33 cellular contexts compared by ENCODE assay signal in genomic region chr15:39031596-39031995, GRCh38.
"Had no signal": no experiment of that assay in that cellular context is flagged by ENCODE, and none has a peak within 500 bp of the region (broad histone marks: within the 10 kb centered on the region; RNA-seq: fewer than 3 reads in every experiment).

No MANE protein-coding gene starts in this region.

- H3K9me3 Mint-ChIP-seq: activated CD4-positive, alpha-beta memory T cell treated with anti-CD3 and anti-CD28 coated beads for 36 hours; activated CD4-positive, alpha-beta T cell treated with anti-CD3 and anti-CD28 coated beads, Interleukin-2, amount 10 ng/mL, durations not matched to agents 24 days and 14 days; activated naive CD4-positive, alpha-beta T cell treated with anti-CD3 and anti-CD28 coated beads, Interleukin-2, amount 10 ng/mL, durations not matched to agents 7 days and 5 days; activated naive CD8-positive, alpha-beta T cell treated with anti-CD3 and anti-CD28 coated beads, Interleukin-2, amount 10 ng/mL, durations not matched to agents 7 days and 5 days; activated T-helper 1 cell treated with anti-CD3 and anti-CD28 coated beads, Interleukin-12 subunit alpha, Interleukin-12 subunit beta, Interleukin-2, Interleukin-4 antibody, amounts not matched to agents 30 ng/mL and 10 ng/mL and 1 ng/mL, durations not matched to agents 14 hours and 24 hours and 36 hours; activated T-helper 2 cell treated with anti-CD3 and anti-CD28 coated beads, Interferon-gamma antibody, Interleukin-2, Interleukin-4, amounts not matched to agents 10 μg/mL and 5 μg/mL and 100 μg/mL, durations not matched to agents 14 hours and 24 hours and 36 hours; central memory CD8-positive, alpha-beta T cell; dendritic cell treated with granulocyte-macrophage colony-stimulating factor and Interleukin-4, amounts not matched to agents 40 ng/mL and 50 ng/mL, for 4 days; T-helper 1 cell treated with Interleukin-12 subunit alpha and Interleukin-12 subunit beta and Interleukin-4 antibody, amounts not matched to agents 30 μg/mL and 1 μg/mL, for 36 hours; T-helper 2 cell treated with Interferon-gamma antibody and Interleukin-4, amounts not matched to agents 5 μg/mL and 100 μg/mL, for 36 hours had no signal

- H3K4me3 ChIP-seq: coronary artery, dorsolateral prefrontal cortex, esophagus muscularis mucosa, gastrocnemius medialis had no signal

- H3K4me1 ChIP-seq: foreskin keratinocyte had no signal

- DNase-seq: activated CD4-positive, alpha-beta memory T cell treated with anti-CD3 and anti-CD28 coated beads for 36 hours; activated CD4-positive, alpha-beta T cell treated with anti-CD3 and anti-CD28 coated beads for 36 hours; activated CD4-positive, alpha-beta T cell treated with anti-CD3 and anti-CD28 coated beads, Interleukin-2, amount 10 ng/mL, durations not matched to agents 24 days and 14 days; activated CD4-positive, CD25-positive, alpha-beta regulatory T cell; activated CD4-positive, CD25-positive, alpha-beta regulatory T cell treated with anti-CD3 and anti-CD28 coated beads, Interleukin-2, amount 50 U/mL, for 72 hours; activated CD8-positive, alpha-beta memory T cell treated with anti-CD3 and anti-CD28 coated beads, Interleukin-2, amount 10 ng/mL, durations not matched to agents 7 days and 5 days; activated CD8-positive, alpha-beta memory T cell treated with anti-CD3 and anti-CD28 coated beads, Interleukin-2, amount 50 U/mL, for 4 hours; activated CD8-positive, alpha-beta T cell treated with anti-CD3 and anti-CD28 coated beads, Interleukin-2, amount 10 ng/mL, durations not matched to agents 7 days and 5 days; activated gamma-delta T cell; activated naive CD4-positive, alpha-beta T cell; activated naive CD4-positive, alpha-beta T cell treated with anti-CD3 and anti-CD28 coated beads, Interleukin-2, amount 10 ng/mL, durations not matched to agents 7 days and 5 days; activated naive CD8-positive, alpha-beta T cell treated with anti-CD3 and anti-CD28 coated beads, Interleukin-2, amount 10 ng/mL, durations not matched to agents 7 days and 5 days; activated T-cell treated with anti-CD3 and anti-CD28 coated beads, Interleukin-2, amount 50 U/mL, for 1 hour; activated T-cell treated with anti-CD3 and anti-CD28 coated beads, Interleukin-2, amount 50 U/mL, for 48 hours; brain microvascular endothelial cell; dorsolateral prefrontal cortex; effector memory CD4-positive, alpha-beta T cell; erythroblast; foreskin keratinocyte; gastrocnemius medialis; glutamatergic neuron; SW 1271; T-cell; T1000 had no signal

- H3K27ac Mint-ChIP-seq: activated CD4-positive, alpha-beta memory T cell treated with anti-CD3 and anti-CD28 coated beads for 36 hours; activated CD4-positive, alpha-beta T cell treated with anti-CD3 and anti-CD28 coated beads for 36 hours; activated CD4-positive, alpha-beta T cell treated with anti-CD3 and anti-CD28 coated beads, Interleukin-2, amount 10 ng/mL, durations not matched to agents 24 days and 14 days; activated CD8-positive, alpha-beta memory T cell treated with anti-CD3 and anti-CD28 coated beads, Interleukin-2, amount 10 ng/mL, durations not matched to agents 7 days and 5 days; activated CD8-positive, alpha-beta T cell treated with anti-CD3 and anti-CD28 coated beads, Interleukin-2, amount 10 ng/mL, durations not matched to agents 7 days and 5 days; activated naive CD4-positive, alpha-beta T cell treated with anti-CD3 and anti-CD28 coated beads, Interleukin-2, amount 10 ng/mL, durations not matched to agents 7 days and 5 days; activated naive CD4-positive, alpha-beta T cell treated with anti-CD3 and anti-CD28 coated beads, Interleukin-2, amount 50 U/mL, for 72 hours; activated naive CD8-positive, alpha-beta T cell treated with anti-CD3 and anti-CD28 coated beads, Interleukin-2, amount 10 ng/mL, durations not matched to agents 7 days and 5 days; activated T-helper 1 cell treated with anti-CD3 and anti-CD28 coated beads, Interleukin-12 subunit alpha, Interleukin-12 subunit beta, Interleukin-2, Interleukin-4 antibody, amounts not matched to agents 30 ng/mL and 10 ng/mL and 1 ng/mL, durations not matched to agents 14 hours and 24 hours and 36 hours; activated T-helper 2 cell treated with anti-CD3 and anti-CD28 coated beads, Interferon-gamma antibody, Interleukin-2, Interleukin-4, amounts not matched to agents 10 μg/mL and 5 μg/mL and 100 μg/mL, durations not matched to agents 14 hours and 24 hours and 36 hours; dendritic cell treated with granulocyte-macrophage colony-stimulating factor and Interleukin-4, amounts not matched to agents 40 ng/mL and 50 ng/mL, for 4 days; T-cell; T-helper 1 cell treated with Interleukin-12 subunit alpha and Interleukin-12 subunit beta and Interleukin-4 antibody, amounts not matched to agents 30 μg/mL and 1 μg/mL, for 36 hours; T-helper 2 cell treated with Interferon-gamma antibody and Interleukin-4, amounts not matched to agents 5 μg/mL and 100 μg/mL, for 36 hours had no signal

- H3K27me3 ChIP-seq: brain microvascular endothelial cell, dorsolateral prefrontal cortex, esophagus muscularis mucosa, gastrocnemius medialis had no signal

- H3K27ac ChIP-seq: brain microvascular endothelial cell, coronary artery, dorsolateral prefrontal cortex, esophagus muscularis mucosa, foreskin keratinocyte, gastrocnemius medialis had no signal

- H3K4me1 Mint-ChIP-seq: activated CD4-positive, alpha-beta T cell treated with anti-CD3 and anti-CD28 coated beads for 36 hours; activated CD4-positive, alpha-beta T cell treated with anti-CD3 and anti-CD28 coated beads, Interleukin-2, amount 10 ng/mL, durations not matched to agents 24 days and 14 days; activated CD8-positive, alpha-beta memory T cell treated with anti-CD3 and anti-CD28 coated beads, Interleukin-2, amount 10 ng/mL, durations not matched to agents 7 days and 5 days; activated naive CD4-positive, alpha-beta T cell treated with anti-CD3 and anti-CD28 coated beads, Interleukin-2, amount 10 ng/mL, durations not matched to agents 7 days and 5 days; activated naive CD8-positive, alpha-beta T cell treated with anti-CD3 and anti-CD28 coated beads, Interleukin-2, amount 10 ng/mL, durations not matched to agents 7 days and 5 days; central memory CD8-positive, alpha-beta T cell; T-cell had no signal

- H3K9me3 ChIP-seq: esophagus muscularis mucosa, gastrocnemius medialis had no signal

- H3K27me3 Mint-ChIP-seq: dendritic cell treated with granulocyte-macrophage colony-stimulating factor and Interleukin-4, amounts not matched to agents 40 ng/mL and 50 ng/mL, for 4 days had no signal

- H3K4me3 Mint-ChIP-seq: activated CD4-positive, alpha-beta memory T cell treated with anti-CD3 and anti-CD28 coated beads for 36 hours; activated CD4-positive, alpha-beta T cell treated with anti-CD3 and anti-CD28 coated beads for 36 hours; activated CD4-positive, alpha-beta T cell treated with anti-CD3 and anti-CD28 coated beads, Interleukin-2, amount 10 ng/mL, durations not matched to agents 24 days and 14 days; activated CD8-positive, alpha-beta memory T cell treated with anti-CD3 and anti-CD28 coated beads, Interleukin-2, amount 10 ng/mL, durations not matched to agents 7 days and 5 days; activated CD8-positive, alpha-beta T cell treated with anti-CD3 and anti-CD28 coated beads, Interleukin-2, amount 10 ng/mL, durations not matched to agents 7 days and 5 days; activated naive CD4-positive, alpha-beta T cell treated with anti-CD3 and anti-CD28 coated beads, Interleukin-2, amount 10 ng/mL, durations not matched to agents 7 days and 5 days; activated naive CD8-positive, alpha-beta T cell treated with anti-CD3 and anti-CD28 coated beads, Interleukin-2, amount 10 ng/mL, durations not matched to agents 7 days and 5 days; activated T-helper 1 cell treated with anti-CD3 and anti-CD28 coated beads, Interleukin-12 subunit alpha, Interleukin-12 subunit beta, Interleukin-2, Interleukin-4 antibody, amounts not matched to agents 30 ng/mL and 10 ng/mL and 1 ng/mL, durations not matched to agents 14 hours and 24 hours and 36 hours; central memory CD8-positive, alpha-beta T cell; dendritic cell treated with granulocyte-macrophage colony-stimulating factor and Interleukin-4, amounts not matched to agents 40 ng/mL and 50 ng/mL, for 4 days; T-cell; T-helper 1 cell treated with Interleukin-12 subunit alpha and Interleukin-12 subunit beta and Interleukin-4 antibody, amounts not matched to agents 30 μg/mL and 1 μg/mL, for 36 hours; T-helper 2 cell treated with Interferon-gamma antibody and Interleukin-4, amounts not matched to agents 5 μg/mL and 100 μg/mL, for 36 hours had no signal

- H3K36me3 Mint-ChIP-seq: activated CD4-positive, alpha-beta memory T cell treated with anti-CD3 and anti-CD28 coated beads for 36 hours; activated CD8-positive, alpha-beta memory T cell treated with anti-CD3 and anti-CD28 coated beads, Interleukin-2, amount 10 ng/mL, durations not matched to agents 7 days and 5 days; activated naive CD4-positive, alpha-beta T cell treated with anti-CD3 and anti-CD28 coated beads, Interleukin-2, amount 10 ng/mL, durations not matched to agents 7 days and 5 days; activated naive CD4-positive, alpha-beta T cell treated with anti-CD3 and anti-CD28 coated beads, Interleukin-2, amount 50 U/mL, for 72 hours; activated naive CD8-positive, alpha-beta T cell treated with anti-CD3 and anti-CD28 coated beads, Interleukin-2, amount 10 ng/mL, durations not matched to agents 7 days and 5 days; T-cell had no signal

- H3K36me3 ChIP-seq: brain microvascular endothelial cell, esophagus muscularis mucosa, gastrocnemius medialis had no signal
